ENCODE assay signal across 16 cellular contexts in genomic region chr12:61860439-61860838, GRCh38.
"Had no signal": no experiment of that assay in that cellular context is flagged by ENCODE, and none has a peak within 500 bp of the region (broad histone marks: within the 10 kb centered on the region; RNA-seq: fewer than 3 reads in every experiment).

No MANE protein-coding gene starts in this region.

- H3K27me3 ChIP-seq: cardiac muscle cell, ovary, upper lobe of left lung had no signal

- FAIRE-seq: islet of Langerhans, TTC549 had no signal

- H3K4me3 ChIP-seq: cardiac muscle cell, ovary, thoracic aorta, upper lobe of left lung had no signal

- ATAC-seq: activated CD4-positive, alpha-beta T cell treated with anti-CD3 and anti-CD28 coated beads for 36 hours; left colon; stimulated activated naive B cell treated with anti-CD40 and anti-IgM and Interleukin-4, amounts not matched to agents 10 μg/mL and 1 μg/mL and 100 μg/mL, for 72 hours; WTC11 had no signal

- H3K4me1 Mint-ChIP-seq: activated CD4-positive, alpha-beta T cell treated with anti-CD3 and anti-CD28 coated beads for 36 hours; activated naive CD4-positive, alpha-beta T cell treated with anti-CD3 and anti-CD28 coated beads, Interleukin-2, amount 50 U/mL, for 24 hours; stimulated activated naive B cell treated with anti-CD40 and anti-IgM and Interleukin-4, amounts not matched to agents 10 μg/mL and 1 μg/mL and 100 μg/mL, for 72 hours; WTC11 had no signal

- H3K4me1 ChIP-seq: upper lobe of left lung had no signal

- H3K36me3 ChIP-seq: cardiac muscle cell, ovary, thoracic aorta, upper lobe of left lung had no signal

- H3K9me3 ChIP-seq: ovary, thoracic aorta, upper lobe of left lung had no signal

- H3K36me3 Mint-ChIP-seq: activated naive CD4-positive, alpha-beta T cell treated with anti-CD3 and anti-CD28 coated beads, Interleukin-2, amount 50 U/mL, for 24 hours; stimulated activated naive B cell treated with anti-CD40 and anti-IgM and Interleukin-4, amounts not matched to agents 10 μg/mL and 1 μg/mL and 100 μg/mL, for 72 hours; WTC11 had no signal

- H3K27me3 Mint-ChIP-seq: activated CD4-positive, alpha-beta T cell treated with anti-CD3 and anti-CD28 coated beads for 36 hours; activated naive CD4-positive, alpha-beta T cell treated with anti-CD3 and anti-CD28 coated beads, Interleukin-2, amount 50 U/mL, for 24 hours; stimulated activated naive B cell treated with anti-CD40 and anti-IgM and Interleukin-4, amounts not matched to agents 10 μg/mL and 1 μg/mL and 100 μg/mL, for 72 hours had no signal

- DNase-seq: activated CD4-positive, alpha-beta T cell treated with anti-CD3 and anti-CD28 coated beads for 36 hours; activated CD4-positive, alpha-beta T cell treated with anti-CD3 and anti-CD28 coated beads, Interleukin-2, amount 50 U/mL, for 48 hours; activated gamma-delta T cell; dermis blood vessel endothelial cell; effector memory CD4-positive, alpha-beta T cell; left colon; ovary; stimulated activated naive B cell treated with anti-CD40 and anti-IgM and Interleukin-4, amounts not matched to agents 10 μg/mL and 1 μg/mL and 100 μg/mL, for 72 hours; upper lobe of left lung had no signal

- H3K9me3 Mint-ChIP-seq: activated naive CD4-positive, alpha-beta T cell treated with anti-CD3 and anti-CD28 coated beads, Interleukin-2, amount 50 U/mL, for 24 hours; stimulated activated naive B cell treated with anti-CD40 and anti-IgM and Interleukin-4, amounts not matched to agents 10 μg/mL and 1 μg/mL and 100 μg/mL, for 72 hours; T-helper 2 cell treated with Interferon-gamma antibody and Interleukin-4, amounts not matched to agents 5 μg/mL and 100 μg/mL, for 36 hours; WTC11 had no signal

- H3K27ac ChIP-seq: cardiac muscle cell, ovary, thoracic aorta, upper lobe of left lung had no signal

- H3K4me3 Mint-ChIP-seq: activated CD4-positive, alpha-beta T cell treated with anti-CD3 and anti-CD28 coated beads for 36 hours; activated naive CD4-positive, alpha-beta T cell treated with anti-CD3 and anti-CD28 coated beads, Interleukin-2, amount 50 U/mL, for 24 hours; stimulated activated naive B cell treated with anti-CD40 and anti-IgM and Interleukin-4, amounts not matched to agents 10 μg/mL and 1 μg/mL and 100 μg/mL, for 72 hours; T-helper 2 cell treated with Interferon-gamma antibody and Interleukin-4, amounts not matched to agents 5 μg/mL and 100 μg/mL, for 36 hours; WTC11 had no signal

- H3K27ac Mint-ChIP-seq: activated CD4-positive, alpha-beta T cell treated with anti-CD3 and anti-CD28 coated beads for 36 hours; activated naive CD4-positive, alpha-beta T cell treated with anti-CD3 and anti-CD28 coated beads, Interleukin-2, amount 50 U/mL, for 24 hours; stimulated activated naive B cell treated with anti-CD40 and anti-IgM and Interleukin-4, amounts not matched to agents 10 μg/mL and 1 μg/mL and 100 μg/mL, for 72 hours; T-helper 2 cell treated with Interferon-gamma antibody and Interleukin-4, amounts not matched to agents 5 μg/mL and 100 μg/mL, for 36 hours; WTC11 had no signal
